8 cellular contexts compared by ENCODE assay signal in the genomic region with DNA sequence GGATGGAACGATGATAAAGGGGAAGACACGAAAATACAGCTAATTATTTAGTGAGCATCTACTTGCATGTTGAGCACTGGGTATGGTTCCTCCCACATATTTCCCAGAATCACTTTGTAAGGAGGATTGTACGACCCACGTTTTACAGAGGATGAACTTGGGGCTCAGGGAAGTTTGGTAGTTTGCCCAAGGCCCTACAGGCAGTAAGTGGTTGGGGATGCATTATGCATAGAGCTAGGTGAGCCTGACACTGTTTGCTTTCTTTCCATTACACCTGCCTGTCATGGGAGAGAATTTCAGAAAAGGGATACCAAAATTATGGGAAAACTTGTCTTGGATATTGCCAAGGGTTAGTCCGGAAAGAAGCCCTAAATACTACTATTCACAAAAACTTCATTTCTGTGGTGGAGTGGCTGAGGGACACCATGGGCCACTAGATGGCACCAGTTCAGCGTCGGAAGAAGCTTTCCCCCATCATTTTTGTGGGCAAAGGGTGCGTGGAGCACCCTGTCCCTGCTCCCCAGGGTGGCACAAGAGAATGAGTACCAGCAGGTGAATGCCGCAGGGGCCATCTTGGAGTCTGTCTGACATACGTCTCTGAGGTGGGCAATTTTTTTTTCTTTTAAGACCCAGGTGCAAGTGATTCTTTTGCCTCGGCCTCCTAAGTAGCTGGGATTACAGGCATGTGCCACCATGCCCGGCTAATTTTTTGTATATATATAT. TPM values are rescaled to one million over a fixed set of nuclear protein-coding genes. Genes with fewer than 3 reads are reported as not detected.
A peak's percentile ranks its signal among the peaks of the same experiment; 100 is the strongest.
DNase-seq lines count a peak whose midpoint lies in the region; ATAC-seq and TF ChIP-seq lines count a peak whose summit lies in the region.

No MANE protein-coding gene starts in this region.

- H3K4me1 ChIP-seq in ascending aorta, result no peaks in the 10 kb centered on the region

- no peak overlapping the region for H3K4me3 Mint-ChIP-seq in T-cell

- H3K27me3 Mint-ChIP-seq in T-cell, result peaks cover 6 to 25% of the 10 kb centered on the region in 2 donors

- no peaks in the 10 kb centered on the region for H3K36me3 Mint-ChIP-seq in T-cell

- POLR2A ChIA-PET in T-cell (lab: Charles Lee), result interaction anchor here in 1 of 2 donors (0.6 kb wide), 1 partner anchor 9 kb away, joined by 8 read pairs; no protein-coding TSS in a partner anchor

- CTCF ChIA-PET in T-cell (lab: Charles Lee), result interaction anchor here (0.6 to 3.3 kb wide), 15 partner anchors 14 to 1645 kb away, joined by 3 to 26 read pairs (median 4); no protein-coding TSS in a partner anchor

- no peaks in the 10 kb centered on the region for H3K27me3 ChIP-seq in ascending aorta

- no peaks in the 10 kb centered on the region for H3K36me3 ChIP-seq in ascending aorta

- no peaks in the 10 kb centered on the region for H3K4me1 Mint-ChIP-seq in T-cell

- no peaks in the 10 kb centered on the region for H3K9me3 ChIP-seq in ascending aorta

- H3K9me3 Mint-ChIP-seq in T-cell, result no peaks in the 10 kb centered on the region

- no peak overlapping the region for H3K27ac ChIP-seq in ascending aorta

- no peak overlapping the region for H3K4me3 ChIP-seq in ascending aorta

- TF ChIP-seq CTCF in GM10266 (IDR thresholded peaks at IDR 0.05; ENCODE audit: control insufficient read depth, insufficient read depth, low read depth, missing control alignments) (peak; percentile 77), ascending aorta (IDR thresholded peaks at IDR 0.05) (peak; percentile 36 to 78 (median 60))

- intact Hi-C loops in ascending aorta (cut with DNase I), result loop anchor here (1.0 kb wide), 1 partner anchor 348 kb away; no protein-coding TSS in a partner anchor

- ATAC-seq in T-cell (replicated peaks in 1 of 4) (peak; percentile 66 to 74 (median 70)), GM18873 (IDR thresholded peaks at IDR 0.05; ENCODE audit: low FRiP score, unreplicated experiment) (no peak), GM19467 (IDR thresholded peaks at IDR 0.05; ENCODE audit: unreplicated experiment) (no peak)

- DNase-seq in GM10266 (ENCODE audit: extremely low spot score) (peak; percentile 52), NCI-H1105 treated with DMSO at 0.1 percent for 48 hours (lab: John Stamatoyannopoulos, UW) (peak; percentile 87), T-cell (peak in 33 of 34 experiments; percentile 10 to 52 (median 35)), ascending aorta (ENCODE audit: low spot score in 2 of 2) (no peak), iPS-NIHi11 (ENCODE audit: low spot score) (peak; percentile 68)
- DNase-seq in stimulated activated CD4-positive, alpha-beta T cell treated with anti-CD3 and anti-CD28 coated beads, Interleukin-15, amount 100 ng/mL, for 48 hours (ENCODE audit: low read depth in 2 of 2), result peak; percentile 17 to 22

- no peak overlapping the region for H3K27ac Mint-ChIP-seq in T-cell

RNA-seq across cellular contexts. Expression of gene RPL17, which starts 18.3 kb away (rescaled TPM):
- total RNA-seq in T-cell, result 1,000 to 10,000 TPM; 2,227 to 2,547 (median 2,295) TPM
- total RNA-seq in ascending aorta, result 799 TPM

RNA-seq across cellular contexts. Expression of gene C18orf32, which starts 23.5 kb away (rescaled TPM):
- 10 to 100 TPM; 26.0 to 45.2 (median 40.2) TPM for total RNA-seq in T-cell
- total RNA-seq in ascending aorta, result 7.8 TPM

RNA-seq across cellular contexts. Expression of gene DYM, which starts 50.1 kb away (rescaled TPM):
- total RNA-seq in T-cell (10 to 100 TPM; 57.5 to 76.8 (median 61.6) TPM), ascending aorta (250 TPM)

RNA-seq across cellular contexts. Expression of gene LIPG, which starts 51.3 kb away (rescaled TPM):
- total RNA-seq in T-cell (under 1 TPM in 3 of 5 donors, not detected in 2; 0.22 to 0.76 (median 0.26) TPM), ascending aorta (1.6 TPM)

Comparison
In these comparisons a context has a peak if more than half of its experiments do, and no peak if none do; other contexts are left out.
1. DNase-seq: peak in GM10266 (single experiment), NCI-H1105 treated with DMSO at 0.1 percent for 48 hours (single experiment), T-cell (33 of 34), iPS-NIHi11 (single experiment) and stimulated activated CD4-positive, alpha-beta T cell treated with anti-CD3 and anti-CD28 coated beads, Interleukin-15, amount 100 ng/mL, for 48 hours (2 of 2); none in ascending aorta (0 of 2).
2. ATAC-seq: peak in T-cell (4 of 4); none in GM18873 (single experiment) and GM19467 (single experiment).